10 cellular contexts compared by ENCODE assay signal in genomic region chr16:84785843-84786538, GRCh38. TPM values are rescaled to one million over a fixed set of nuclear protein-coding genes. Genes with fewer than 3 reads are reported as not detected.
A peak's percentile ranks its signal among the peaks of the same experiment; 100 is the strongest.
DNase-seq lines count a peak whose midpoint lies in the region; ATAC-seq and TF ChIP-seq lines count a peak whose summit lies in the region.
"Had no signal": no experiment of that assay in that cellular context is flagged by ENCODE, and none has a peak within 500 bp of the region (broad histone marks: within the 10 kb centered on the region; RNA-seq: fewer than 3 reads in every experiment).

No MANE protein-coding gene starts in this region.

- H3K9me3 ChIP-seq in SJCRH30 (replicated peaks) (no peaks in the 10 kb centered on the region), right cardiac atrium (ENCODE audit: control insufficient read depth, low read length) (no peaks in the 10 kb centered on the region)

- 45% methylated on average over 10 of the region's 10 CpGs for WGBS in right cardiac atrium

- peak; percentile 53 for DNase-seq in A172 (ENCODE audit: low spot score)
- DNase-seq in NCI-H1092 treated with DMSO at 0.1 percent for 48 hours (lab: John Stamatoyannopoulos, UW) = peak; percentile 83
- DNase-seq in SJCRH30 = peak; percentile 72 to 73
- peak; percentile 33 to 69 (median 69) for DNase-seq in right cardiac atrium
- no peak for DNase-seq in central memory CD4-positive, alpha-beta T cell
- DNase-seq in progenitor cell of endocrine pancreas (ENCODE audit: low spot score, unreplicated experiment) = no peak
- DNase-seq in GM19238 (ENCODE audit: insufficient read length, low spot score) = no peak
- DNase-seq: activated naive CD8-positive, alpha-beta T cell treated with anti-CD3 and anti-CD28 coated beads for 36 hours; T1000 had no signal

- no peaks in the 10 kb centered on the region for H3K27me3 ChIP-seq in SJCRH30
- no peaks in the 10 kb centered on the region for H3K27me3 ChIP-seq in right cardiac atrium (ENCODE audit: control insufficient read depth, insufficient read depth)

- H3K4me3 Mint-ChIP-seq in progenitor cell of endocrine pancreas (ENCODE audit: low read depth) = no peak overlapping the region
- H3K4me3 Mint-ChIP-seq: activated naive CD8-positive, alpha-beta T cell treated with anti-CD3 and anti-CD28 coated beads for 36 hours had no signal

- no peaks in the 10 kb centered on the region for H3K36me3 ChIP-seq in SJCRH30

- no peak overlapping the region for H3K4me3 ChIP-seq in SJCRH30
- no peak overlapping the region for H3K4me3 ChIP-seq in right cardiac atrium (ENCODE audit: low read length)

- no peak overlapping the region for H3K27ac Mint-ChIP-seq in progenitor cell of endocrine pancreas
- H3K27ac Mint-ChIP-seq: activated naive CD8-positive, alpha-beta T cell treated with anti-CD3 and anti-CD28 coated beads for 36 hours had no signal

- no peaks in the 10 kb centered on the region for H3K27me3 Mint-ChIP-seq in progenitor cell of endocrine pancreas
- H3K27me3 Mint-ChIP-seq: activated naive CD8-positive, alpha-beta T cell treated with anti-CD3 and anti-CD28 coated beads for 36 hours had no signal

- H3K9me3 Mint-ChIP-seq in progenitor cell of endocrine pancreas (ENCODE audit: low read depth) = no peaks in the 10 kb centered on the region
- H3K9me3 Mint-ChIP-seq: activated naive CD8-positive, alpha-beta T cell treated with anti-CD3 and anti-CD28 coated beads for 36 hours had no signal

- no peaks in the 10 kb centered on the region for H3K4me1 Mint-ChIP-seq in progenitor cell of endocrine pancreas (ENCODE audit: low read depth)

- no peaks in the 10 kb centered on the region for H3K36me3 Mint-ChIP-seq in progenitor cell of endocrine pancreas (ENCODE audit: insufficient read depth)

- ATAC-seq in right cardiac atrium = peak in 1 of 2 donors; percentile 52
- no peak for ATAC-seq in HG03097 (IDR thresholded peaks at IDR 0.05; ENCODE audit: low FRiP score, unreplicated experiment)

- H3K27ac ChIP-seq in SJCRH30 (no peak overlapping the region), right cardiac atrium (ENCODE audit: low read length) (no peak overlapping the region)

- H3K4me1 ChIP-seq in SJCRH30 (peaks cover 10% of the 10 kb centered on the region; the same call in 1 of the 2 replicates), right cardiac atrium (ENCODE audit: control insufficient read depth, insufficient read depth, low read length) (no peaks in the 10 kb centered on the region)

- no peak for TF ChIP-seq CTCF in progenitor cell of endocrine pancreas (IDR thresholded peaks at IDR 0.05; ENCODE audit: unreplicated experiment)

- intact Hi-C loops in right cardiac atrium (cut with DNase I) = no loop called here

RNA-seq across cellular contexts. Expression of gene CRISPLD2, which starts 33.8 kb away (rescaled TPM):
- 0.95 and 1.1 TPM in 2 replicates for total RNA-seq in A172 (2014; rRNA removed; shearing (Covaris generic))
- 0.34 and 0.48 TPM in 2 replicates for total RNA-seq in SJCRH30 (2014; rRNA removed; shearing (Covaris generic))
- total RNA-seq in right cardiac atrium (10 to 100 TPM; 13.1 to 69.5 (median 29.2) TPM), progenitor cell of endocrine pancreas (10.0 and 11.0 TPM in 2 replicates)
- 12.7 TPM for polyA plus RNA-seq in right cardiac atrium
- total RNA-seq: activated naive CD8-positive, alpha-beta T cell treated with anti-CD3 and anti-CD28 coated beads for 36 hours had no signal

Comparison
In these comparisons a context has a peak if more than half of its experiments do, and no peak if none do; other contexts are left out.
1. DNase-seq: peak in A172 (single experiment), NCI-H1092 treated with DMSO at 0.1 percent for 48 hours (single experiment), SJCRH30 (2 of 2) and right cardiac atrium (3 of 3); none in central memory CD4-positive, alpha-beta T cell (single experiment), progenitor cell of endocrine pancreas (single experiment) and GM19238 (single experiment).